1 cellular context compared by ENCODE assay signal in the genomic region with DNA sequence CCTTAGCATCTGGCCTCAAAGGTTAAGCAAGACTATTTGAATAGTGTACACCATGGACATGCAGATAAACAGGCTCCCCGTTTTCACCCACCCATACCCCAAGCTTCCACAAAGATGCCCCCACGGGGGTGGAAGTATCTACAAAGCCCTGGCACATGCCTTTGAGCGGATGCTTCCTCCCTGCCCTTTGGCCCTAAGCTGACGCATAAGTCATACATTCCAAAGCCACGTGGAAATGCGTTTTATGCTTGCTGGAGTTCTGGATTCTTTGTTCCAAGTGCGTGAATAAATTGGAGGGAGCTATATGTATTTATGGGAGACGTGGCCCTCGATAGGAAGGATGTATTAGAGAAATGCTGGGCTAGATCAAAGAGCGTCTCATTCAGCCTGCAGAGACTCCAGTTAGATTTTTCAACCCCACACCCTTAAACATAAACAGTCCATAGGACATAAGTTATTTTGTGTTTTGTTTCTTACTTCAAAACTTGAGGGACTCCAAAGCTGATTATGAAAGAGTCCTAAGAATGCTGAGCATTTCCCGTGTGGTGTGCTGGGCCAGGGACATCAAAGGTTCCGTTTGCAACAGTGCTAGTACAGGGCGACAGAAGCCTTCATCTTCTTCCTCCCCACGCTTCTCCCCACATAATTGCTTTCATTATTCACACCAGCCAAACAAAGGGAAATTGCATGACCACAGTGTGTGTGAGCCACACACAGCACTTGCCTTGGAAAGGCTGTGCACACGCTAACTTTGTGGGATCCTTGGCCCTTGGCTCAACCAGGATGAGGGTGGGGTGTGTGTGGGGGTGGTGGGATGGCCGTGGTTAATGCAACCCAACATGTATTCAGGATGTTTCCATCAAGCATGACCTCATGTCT.
TF ChIP-seq lines count a peak whose summit lies in the region.

No MANE protein-coding gene starts in this region.

TF ChIP-seq in HepG2, 621 proteins besides CTCF, POLR2A, EP300 and RAD21 (continued from another document and continues in another):
- TF ChIP-seq, protein P1, sequence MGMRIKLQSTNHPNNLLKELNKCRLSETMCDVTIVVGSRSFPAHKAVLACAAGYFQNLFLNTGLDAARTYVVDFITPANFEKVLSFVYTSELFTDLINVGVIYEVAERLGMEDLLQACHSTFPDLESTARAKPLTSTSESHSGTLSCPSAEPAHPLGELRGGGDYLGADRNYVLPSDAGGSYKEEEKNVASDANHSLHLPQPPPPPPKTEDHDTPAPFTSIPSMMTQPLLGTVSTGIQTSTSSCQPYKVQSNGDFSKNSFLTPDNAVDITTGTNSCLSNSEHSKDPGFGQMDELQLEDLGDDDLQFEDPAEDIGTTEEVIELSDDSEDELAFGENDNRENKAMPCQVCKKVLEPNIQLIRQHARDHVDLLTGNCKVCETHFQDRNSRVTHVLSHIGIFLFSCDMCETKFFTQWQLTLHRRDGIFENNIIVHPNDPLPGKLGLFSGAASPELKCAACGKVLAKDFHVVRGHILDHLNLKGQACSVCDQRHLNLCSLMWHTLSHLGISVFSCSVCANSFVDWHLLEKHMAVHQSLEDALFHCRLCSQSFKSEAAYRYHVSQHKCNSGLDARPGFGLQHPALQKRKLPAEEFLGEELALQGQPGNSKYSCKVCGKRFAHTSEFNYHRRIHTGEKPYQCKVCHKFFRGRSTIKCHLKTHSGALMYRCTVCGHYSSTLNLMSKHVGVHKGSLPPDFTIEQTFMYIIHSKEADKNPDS (CRISPR knock-in tag; IDR thresholded peaks at IDR 0.05), result 0 out of 2 replicates have a peak, but pooled peaks have one; percentile 53
- TF ChIP-seq, protein P2, sequence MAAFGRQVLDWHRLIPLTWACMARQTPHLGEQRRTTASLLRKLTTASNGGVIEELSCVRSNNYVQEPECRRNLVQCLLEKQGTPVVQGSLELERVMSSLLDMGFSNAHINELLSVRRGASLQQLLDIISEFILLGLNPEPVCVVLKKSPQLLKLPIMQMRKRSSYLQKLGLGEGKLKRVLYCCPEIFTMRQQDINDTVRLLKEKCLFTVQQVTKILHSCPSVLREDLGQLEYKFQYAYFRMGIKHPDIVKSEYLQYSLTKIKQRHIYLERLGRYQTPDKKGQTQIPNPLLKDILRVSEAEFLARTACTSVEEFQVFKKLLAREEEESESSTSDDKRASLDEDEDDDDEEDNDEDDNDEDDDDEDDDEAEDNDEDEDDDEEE (CRISPR knock-in tag; IDR thresholded peaks at IDR 0.05), result no peak; the same call in 1 of the 2 replicates
- peak; percentile 98 for TF ChIP-seq TCF7L2 (IDR thresholded peaks at IDR 0.05; ENCODE audit: low read depth, low read length)
- TF ChIP-seq, protein P3, sequence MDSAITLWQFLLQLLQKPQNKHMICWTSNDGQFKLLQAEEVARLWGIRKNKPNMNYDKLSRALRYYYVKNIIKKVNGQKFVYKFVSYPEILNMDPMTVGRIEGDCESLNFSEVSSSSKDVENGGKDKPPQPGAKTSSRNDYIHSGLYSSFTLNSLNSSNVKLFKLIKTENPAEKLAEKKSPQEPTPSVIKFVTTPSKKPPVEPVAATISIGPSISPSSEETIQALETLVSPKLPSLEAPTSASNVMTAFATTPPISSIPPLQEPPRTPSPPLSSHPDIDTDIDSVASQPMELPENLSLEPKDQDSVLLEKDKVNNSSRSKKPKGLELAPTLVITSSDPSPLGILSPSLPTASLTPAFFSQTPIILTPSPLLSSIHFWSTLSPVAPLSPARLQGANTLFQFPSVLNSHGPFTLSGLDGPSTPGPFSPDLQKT (CRISPR knock-in tag; IDR thresholded peaks at IDR 0.05; ENCODE audit: borderline replicate concordance), result no peak
- no peak for TF ChIP-seq ZEB1 (IDR thresholded peaks at IDR 0.05; ENCODE audit: insufficient replicate concordance, low read depth)
- peak; percentile 99 for TF ChIP-seq ASH2L (IDR thresholded peaks at IDR 0.05; ENCODE audit: insufficient read length, low read depth, low read length)
- peak; percentile 89; the same call in 1 of the 2 replicates for TF ChIP-seq ZNF83 (CRISPR knock-in tag; IDR thresholded peaks at IDR 0.05; ENCODE audit: borderline replicate concordance)
- TF ChIP-seq RARG (CRISPR knock-in tag; IDR thresholded peaks at IDR 0.05; ENCODE audit: low read depth), result peak; percentile 4; the same call in 1 of the 2 replicates
- TF ChIP-seq, protein P4, sequence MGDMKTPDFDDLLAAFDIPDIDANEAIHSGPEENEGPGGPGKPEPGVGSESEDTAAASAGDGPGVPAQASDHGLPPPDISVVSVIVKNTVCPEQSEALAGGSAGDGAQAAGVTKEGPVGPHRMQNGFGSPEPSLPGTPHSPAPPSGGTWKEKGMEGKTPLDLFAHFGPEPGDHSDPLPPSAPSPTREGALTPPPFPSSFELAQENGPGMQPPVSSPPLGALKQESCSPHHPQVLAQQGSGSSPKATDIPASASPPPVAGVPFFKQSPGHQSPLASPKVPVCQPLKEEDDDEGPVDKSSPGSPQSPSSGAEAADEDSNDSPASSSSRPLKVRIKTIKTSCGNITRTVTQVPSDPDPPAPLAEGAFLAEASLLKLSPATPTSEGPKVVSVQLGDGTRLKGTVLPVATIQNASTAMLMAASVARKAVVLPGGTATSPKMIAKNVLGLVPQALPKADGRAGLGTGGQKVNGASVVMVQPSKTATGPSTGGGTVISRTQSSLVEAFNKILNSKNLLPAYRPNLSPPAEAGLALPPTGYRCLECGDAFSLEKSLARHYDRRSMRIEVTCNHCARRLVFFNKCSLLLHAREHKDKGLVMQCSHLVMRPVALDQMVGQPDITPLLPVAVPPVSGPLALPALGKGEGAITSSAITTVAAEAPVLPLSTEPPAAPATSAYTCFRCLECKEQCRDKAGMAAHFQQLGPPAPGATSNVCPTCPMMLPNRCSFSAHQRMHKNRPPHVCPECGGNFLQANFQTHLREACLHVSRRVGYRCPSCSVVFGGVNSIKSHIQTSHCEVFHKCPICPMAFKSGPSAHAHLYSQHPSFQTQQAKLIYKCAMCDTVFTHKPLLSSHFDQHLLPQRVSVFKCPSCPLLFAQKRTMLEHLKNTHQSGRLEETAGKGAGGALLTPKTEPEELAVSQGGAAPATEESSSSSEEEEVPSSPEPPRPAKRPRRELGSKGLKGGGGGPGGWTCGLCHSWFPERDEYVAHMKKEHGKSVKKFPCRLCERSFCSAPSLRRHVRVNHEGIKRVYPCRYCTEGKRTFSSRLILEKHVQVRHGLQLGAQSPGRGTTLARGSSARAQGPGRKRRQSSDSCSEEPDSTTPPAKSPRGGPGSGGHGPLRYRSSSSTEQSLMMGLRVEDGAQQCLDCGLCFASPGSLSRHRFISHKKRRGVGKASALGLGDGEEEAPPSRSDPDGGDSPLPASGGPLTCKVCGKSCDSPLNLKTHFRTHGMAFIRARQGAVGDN (CRISPR knock-in tag; IDR thresholded peaks at IDR 0.05), result peak; percentile 83
- TF ChIP-seq, protein P5, sequence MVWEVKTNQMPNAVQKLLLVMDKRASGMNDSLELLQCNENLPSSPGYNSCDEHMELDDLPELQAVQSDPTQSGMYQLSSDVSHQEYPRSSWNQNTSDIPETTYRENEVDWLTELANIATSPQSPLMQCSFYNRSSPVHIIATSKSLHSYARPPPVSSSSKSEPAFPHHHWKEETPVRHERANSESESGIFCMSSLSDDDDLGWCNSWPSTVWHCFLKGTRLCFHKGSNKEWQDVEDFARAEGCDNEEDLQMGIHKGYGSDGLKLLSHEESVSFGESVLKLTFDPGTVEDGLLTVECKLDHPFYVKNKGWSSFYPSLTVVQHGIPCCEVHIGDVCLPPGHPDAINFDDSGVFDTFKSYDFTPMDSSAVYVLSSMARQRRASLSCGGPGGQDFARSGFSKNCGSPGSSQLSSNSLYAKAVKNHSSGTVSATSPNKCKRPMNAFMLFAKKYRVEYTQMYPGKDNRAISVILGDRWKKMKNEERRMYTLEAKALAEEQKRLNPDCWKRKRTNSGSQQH (CRISPR knock-in tag; IDR thresholded peaks at IDR 0.05; ENCODE audit: low read depth), result peak; percentile 84
- peak; percentile 87 for TF ChIP-seq MEIS2 (CRISPR knock-in tag; IDR thresholded peaks at IDR 0.05)
- peak; percentile 47; the same call in 1 of the 2 replicates for TF ChIP-seq POLR2G (IDR thresholded peaks at IDR 0.05; ENCODE audit: low read depth, low read length)
- no peak; the same call in 1 of the 2 replicates for TF ChIP-seq ZFP37 (CRISPR knock-in tag; IDR thresholded peaks at IDR 0.05; ENCODE audit: borderline replicate concordance)
- TF ChIP-seq, protein P6, sequence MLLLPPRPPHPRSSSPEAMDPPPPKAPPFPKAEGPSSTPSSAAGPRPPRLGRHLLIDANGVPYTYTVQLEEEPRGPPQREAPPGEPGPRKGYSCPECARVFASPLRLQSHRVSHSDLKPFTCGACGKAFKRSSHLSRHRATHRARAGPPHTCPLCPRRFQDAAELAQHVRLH (CRISPR knock-in tag; IDR thresholded peaks at IDR 0.05; ENCODE audit: borderline replicate concordance, low read depth), result peak; percentile 18; the same call in 1 of the 2 replicates
- peak; percentile 96 for TF ChIP-seq ZFP36L1 (CRISPR knock-in tag; IDR thresholded peaks at IDR 0.05)
- TF ChIP-seq, protein P7, sequence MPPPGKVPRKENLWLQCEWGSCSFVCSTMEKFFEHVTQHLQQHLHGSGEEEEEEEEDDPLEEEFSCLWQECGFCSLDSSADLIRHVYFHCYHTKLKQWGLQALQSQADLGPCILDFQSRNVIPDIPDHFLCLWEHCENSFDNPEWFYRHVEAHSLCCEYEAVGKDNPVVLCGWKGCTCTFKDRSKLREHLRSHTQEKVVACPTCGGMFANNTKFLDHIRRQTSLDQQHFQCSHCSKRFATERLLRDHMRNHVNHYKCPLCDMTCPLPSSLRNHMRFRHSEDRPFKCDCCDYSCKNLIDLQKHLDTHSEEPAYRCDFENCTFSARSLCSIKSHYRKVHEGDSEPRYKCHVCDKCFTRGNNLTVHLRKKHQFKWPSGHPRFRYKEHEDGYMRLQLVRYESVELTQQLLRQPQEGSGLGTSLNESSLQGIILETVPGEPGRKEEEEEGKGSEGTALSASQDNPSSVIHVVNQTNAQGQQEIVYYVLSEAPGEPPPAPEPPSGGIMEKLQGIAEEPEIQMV (CRISPR knock-in tag; IDR thresholded peaks at IDR 0.05; ENCODE audit: low read depth), result peak; percentile 79
- TF ChIP-seq, protein P8, sequence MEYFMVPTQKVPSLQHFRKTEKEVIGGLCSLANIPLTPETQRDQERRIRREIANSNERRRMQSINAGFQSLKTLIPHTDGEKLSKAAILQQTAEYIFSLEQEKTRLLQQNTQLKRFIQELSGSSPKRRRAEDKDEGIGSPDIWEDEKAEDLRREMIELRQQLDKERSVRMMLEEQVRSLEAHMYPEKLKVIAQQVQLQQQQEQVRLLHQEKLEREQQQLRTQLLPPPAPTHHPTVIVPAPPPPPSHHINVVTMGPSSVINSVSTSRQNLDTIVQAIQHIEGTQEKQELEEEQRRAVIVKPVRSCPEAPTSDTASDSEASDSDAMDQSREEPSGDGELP (IDR thresholded peaks at IDR 0.05; ENCODE audit: borderline replicate concordance, low read depth), result peak; percentile 67; the same call in 1 of the 2 replicates
- TF ChIP-seq SALL2 (CRISPR knock-in tag; IDR thresholded peaks at IDR 0.05), result peak; percentile 33; the same call in 1 of the 2 replicates
- TF ChIP-seq, protein P9, sequence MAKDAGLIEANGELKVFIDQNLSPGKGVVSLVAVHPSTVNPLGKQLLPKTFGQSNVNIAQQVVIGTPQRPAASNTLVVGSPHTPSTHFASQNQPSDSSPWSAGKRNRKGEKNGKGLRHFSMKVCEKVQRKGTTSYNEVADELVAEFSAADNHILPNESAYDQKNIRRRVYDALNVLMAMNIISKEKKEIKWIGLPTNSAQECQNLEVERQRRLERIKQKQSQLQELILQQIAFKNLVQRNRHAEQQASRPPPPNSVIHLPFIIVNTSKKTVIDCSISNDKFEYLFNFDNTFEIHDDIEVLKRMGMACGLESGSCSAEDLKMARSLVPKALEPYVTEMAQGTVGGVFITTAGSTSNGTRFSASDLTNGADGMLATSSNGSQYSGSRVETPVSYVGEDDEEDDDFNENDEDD (CRISPR knock-in tag; IDR thresholded peaks at IDR 0.05; ENCODE audit: borderline replicate concordance), result peak; percentile 90
- TF ChIP-seq, protein P10, sequence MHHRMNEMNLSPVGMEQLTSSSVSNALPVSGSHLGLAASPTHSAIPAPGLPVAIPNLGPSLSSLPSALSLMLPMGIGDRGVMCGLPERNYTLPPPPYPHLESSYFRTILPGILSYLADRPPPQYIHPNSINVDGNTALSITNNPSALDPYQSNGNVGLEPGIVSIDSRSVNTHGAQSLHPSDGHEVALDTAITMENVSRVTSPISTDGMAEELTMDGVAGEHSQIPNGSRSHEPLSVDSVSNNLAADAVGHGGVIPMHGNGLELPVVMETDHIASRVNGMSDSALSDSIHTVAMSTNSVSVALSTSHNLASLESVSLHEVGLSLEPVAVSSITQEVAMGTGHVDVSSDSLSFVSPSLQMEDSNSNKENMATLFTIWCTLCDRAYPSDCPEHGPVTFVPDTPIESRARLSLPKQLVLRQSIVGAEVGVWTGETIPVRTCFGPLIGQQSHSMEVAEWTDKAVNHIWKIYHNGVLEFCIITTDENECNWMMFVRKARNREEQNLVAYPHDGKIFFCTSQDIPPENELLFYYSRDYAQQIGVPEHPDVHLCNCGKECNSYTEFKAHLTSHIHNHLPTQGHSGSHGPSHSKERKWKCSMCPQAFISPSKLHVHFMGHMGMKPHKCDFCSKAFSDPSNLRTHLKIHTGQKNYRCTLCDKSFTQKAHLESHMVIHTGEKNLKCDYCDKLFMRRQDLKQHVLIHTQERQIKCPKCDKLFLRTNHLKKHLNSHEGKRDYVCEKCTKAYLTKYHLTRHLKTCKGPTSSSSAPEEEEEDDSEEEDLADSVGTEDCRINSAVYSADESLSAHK (CRISPR knock-in tag; IDR thresholded peaks at IDR 0.05; ENCODE audit: borderline replicate concordance), result peak; percentile 85; the same call in 1 of the 2 replicates
- TF ChIP-seq SALL1 (CRISPR knock-in tag; IDR thresholded peaks at IDR 0.05), result peak; percentile 94
- no peak for TF ChIP-seq NFYB (CRISPR knock-in tag; IDR thresholded peaks at IDR 0.05)
- TF ChIP-seq, protein P11, sequence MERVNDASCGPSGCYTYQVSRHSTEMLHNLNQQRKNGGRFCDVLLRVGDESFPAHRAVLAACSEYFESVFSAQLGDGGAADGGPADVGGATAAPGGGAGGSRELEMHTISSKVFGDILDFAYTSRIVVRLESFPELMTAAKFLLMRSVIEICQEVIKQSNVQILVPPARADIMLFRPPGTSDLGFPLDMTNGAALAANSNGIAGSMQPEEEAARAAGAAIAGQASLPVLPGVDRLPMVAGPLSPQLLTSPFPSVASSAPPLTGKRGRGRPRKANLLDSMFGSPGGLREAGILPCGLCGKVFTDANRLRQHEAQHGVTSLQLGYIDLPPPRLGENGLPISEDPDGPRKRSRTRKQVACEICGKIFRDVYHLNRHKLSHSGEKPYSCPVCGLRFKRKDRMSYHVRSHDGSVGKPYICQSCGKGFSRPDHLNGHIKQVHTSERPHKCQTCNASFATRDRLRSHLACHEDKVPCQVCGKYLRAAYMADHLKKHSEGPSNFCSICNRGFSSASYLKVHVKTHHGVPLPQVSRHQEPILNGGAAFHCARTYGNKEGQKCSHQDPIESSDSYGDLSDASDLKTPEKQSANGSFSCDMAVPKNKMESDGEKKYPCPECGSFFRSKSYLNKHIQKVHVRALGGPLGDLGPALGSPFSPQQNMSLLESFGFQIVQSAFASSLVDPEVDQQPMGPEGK (CRISPR knock-in tag; IDR thresholded peaks at IDR 0.05), result peak; percentile 96
- no peak for TF ChIP-seq HNRNPLL (IDR thresholded peaks at IDR 0.05; ENCODE audit: low read depth, low read length, poor library complexity, severe bottlenecking)
- 0 out of 2 replicates have a peak, but pooled peaks have one; percentile 5 for TF ChIP-seq ZNF552 (CRISPR knock-in tag; IDR thresholded peaks at IDR 0.05; ENCODE audit: borderline replicate concordance)
